16 cellular contexts compared by ENCODE assay signal in genomic region chr7:1692500-1693418, GRCh38. TPM values are rescaled to one million over a fixed set of nuclear protein-coding genes. Genes with fewer than 3 reads are reported as not detected.
DNase-seq lines count a peak whose midpoint lies in the region; ATAC-seq, FAIRE-seq and TF ChIP-seq lines count a peak whose summit lies in the region.
"Had no signal": no experiment of that assay in that cellular context is flagged by ENCODE, and none has a peak within 500 bp of the region (broad histone marks: within the 10 kb centered on the region; RNA-seq: fewer than 3 reads in every experiment).

No MANE protein-coding gene starts in this region.

- H3K4me3 ChIP-seq in SK-N-SH (ENCODE audit: low read depth in 2 of 2, low read length in 1 of 2), result no peak overlapping the region
- no peak overlapping the region for H3K4me3 ChIP-seq in HepG2 (replicated peaks in 1 of 3; ENCODE audit: insufficient read depth in 1 of 3, low read depth in 2 of 3, low read length in 3 of 3)
- H3K4me3 ChIP-seq: esophagus squamous epithelium, prostate gland, SJSA1 had no signal

- H3K4me1 Mint-ChIP-seq in activated CD8-positive, alpha-beta memory T cell treated with anti-CD3 and anti-CD28 coated beads, Interleukin-2, amount 10 ng/mL, durations not matched to agents 7 days and 5 days, result no peaks in the 10 kb centered on the region
- H3K4me1 Mint-ChIP-seq: CD14-positive monocyte had no signal

- CTCF ChIA-PET in SK-N-SH (lab: Yijun Ruan, JAX) (interaction anchor here (1.4 to 1.9 kb wide), 2 partner anchors 11 to 18 kb away, joined by 4 to 7 read pairs; no protein-coding TSS in a partner anchor), HepG2 (lab: Yijun Ruan, JAX; ENCODE audit: low intra/inter-chr PET ratio, low total read pairs) (no interaction called here)
- CTCF ChIA-PET in activated CD8-positive, alpha-beta memory T cell treated with anti-CD3 and anti-CD28 coated beads, Interleukin-2, amount 10 ng/mL, durations not matched to agents 7 days and 5 days (lab: Charles Lee), result no interaction called here

- intact Hi-C loops in HepG2 (cut with micrococcal nuclease; ENCODE audit: unreplicated experiment), result no loop called here

- H3K4me3 Mint-ChIP-seq in activated CD8-positive, alpha-beta memory T cell treated with anti-CD3 and anti-CD28 coated beads, Interleukin-2, amount 10 ng/mL, durations not matched to agents 7 days and 5 days, result no peak overlapping the region
- H3K4me3 Mint-ChIP-seq: CD14-positive monocyte had no signal

- no peaks in the 10 kb centered on the region for H3K79me2 ChIP-seq in SK-N-SH (ENCODE audit: insufficient read depth)
- no peaks in the 10 kb centered on the region for H3K79me2 ChIP-seq in HepG2 (ENCODE audit: insufficient read depth, low read length)

- H3K4me1 ChIP-seq in SK-N-SH (ENCODE audit: control insufficient read depth in 1 of 2, insufficient read depth in 2 of 2, low read depth in 1 of 2, low read length in 1 of 2), result peaks cover 0 to 30% of the 10 kb centered on the region in 2 experiments; a peak in 1 of 4 replicates
- H3K4me1 ChIP-seq in HepG2 (ENCODE audit: insufficient read depth, low read length), result no peaks in the 10 kb centered on the region
- H3K4me1 ChIP-seq: prostate gland, SJSA1 had no signal

- H3K9me3 ChIP-seq in SK-N-SH (no peaks in the 10 kb centered on the region), HepG2 (ENCODE audit: low read length) (no peaks in the 10 kb centered on the region)
- H3K9me3 ChIP-seq: esophagus squamous epithelium, prostate gland, SJSA1 had no signal

- H4K20me1 ChIP-seq in SK-N-SH (ENCODE audit: insufficient read depth) (no peaks in the 10 kb centered on the region), HepG2 (ENCODE audit: insufficient read depth, low read length) (no peaks in the 10 kb centered on the region)

- no peak overlapping the region for H3K27ac Mint-ChIP-seq in activated CD8-positive, alpha-beta memory T cell treated with anti-CD3 and anti-CD28 coated beads, Interleukin-2, amount 10 ng/mL, durations not matched to agents 7 days and 5 days

- peak; percentile 14 for DNase-seq in SK-N-SH
- peak; percentile 16 for DNase-seq in activated CD8-positive, alpha-beta memory T cell treated with anti-CD3 and anti-CD28 coated beads, Interleukin-2, amount 10 ng/mL, durations not matched to agents 7 days and 5 days
- no peak for DNase-seq in HepG2 (ENCODE audit: low spot score)
- no peak for DNase-seq in substantia nigra (lab: John Stamatoyannopoulos, UW)
- no peak for DNase-seq in HK-2 (ENCODE audit: unreplicated experiment)
- no peak for DNase-seq in activated CD4-positive, alpha-beta T cell treated with anti-CD3 and anti-CD28 coated beads for 48 hours
- DNase-seq: activated gamma-delta T cell treated with Interleukin-2 at 50 U/mL for 16 hours, esophagus squamous epithelium, Kasumi-1 had no signal

- no peak overlapping the region for H3K27ac ChIP-seq in SK-N-SH (ENCODE audit: low read depth in 2 of 2, low read length in 1 of 2)
- H3K27ac ChIP-seq in HepG2 (ENCODE audit: extremely low read length, insufficient read depth, low read length), result no peak overlapping the region
- H3K27ac ChIP-seq in substantia nigra (ENCODE audit: low read depth, low read length, poor library complexity, severe bottlenecking), result peak overlapping the region; percentile 64
- H3K27ac ChIP-seq: 22Rv1, esophagus squamous epithelium, prostate gland, SJSA1 had no signal

- FAIRE-seq in HepG2 (lab: Jason Lieb, UNC), result no peak

- H3K4me2 ChIP-seq in SK-N-SH (no peak overlapping the region), HepG2 (ENCODE audit: low read depth, low read length) (no peak overlapping the region)

- H2AFZ ChIP-seq in SK-N-SH (ENCODE audit: low read depth), result no peak overlapping the region
- H2AFZ ChIP-seq in HepG2 (ENCODE audit: low read length), result no peak overlapping the region

- H3K36me3 ChIP-seq in SK-N-SH (replicated peaks in 1 of 2; ENCODE audit: control insufficient read depth in 1 of 2, insufficient read depth in 2 of 2, low read length in 1 of 2), result no peaks in the 10 kb centered on the region
- H3K36me3 ChIP-seq in HepG2 (replicated peaks in 1 of 2; ENCODE audit: control insufficient read depth in 1 of 2, insufficient read depth in 2 of 2, low read length in 2 of 2), result no peaks in the 10 kb centered on the region
- H3K36me3 ChIP-seq: esophagus squamous epithelium, prostate gland, SJSA1 had no signal

- H3K27me3 ChIP-seq in SK-N-SH (ENCODE audit: insufficient read depth), result peaks cover 9% of the 10 kb centered on the region; the same call in 1 of the 2 replicates
- peaks cover 3 to 16% of the 10 kb centered on the region in 2 experiments; a peak in 2 of 5 replicates for H3K27me3 ChIP-seq in HepG2 (ENCODE audit: control insufficient read depth in 1 of 2, insufficient read depth in 2 of 2, low read length in 2 of 2)

- in situ Hi-C loops in HepG2 (cut with HindIII; ENCODE audit: extremely low pct_ligation_motif_present, low pct_unique_long_range_greater_than_20kb), result loop anchor here (10.0 kb wide), 1 partner anchor 58 kb away; no protein-coding TSS in a partner anchor

- H3K9me3 Mint-ChIP-seq in activated CD8-positive, alpha-beta memory T cell treated with anti-CD3 and anti-CD28 coated beads, Interleukin-2, amount 10 ng/mL, durations not matched to agents 7 days and 5 days (ENCODE audit: low read depth), result peaks cover 3% of the 10 kb centered on the region

- TF ChIP-seq RAD21 in SK-N-SH (IDR thresholded peaks at IDR 0.05; ENCODE audit: low read length) (no peak), HepG2 (CRISPR knock-in tag; IDR thresholded peaks at IDR 0.05) (no peak)

- H3K9me2 ChIP-seq in SK-N-SH, result no peaks in the 10 kb centered on the region

- TF ChIP-seq EP300 in SK-N-SH (IDR thresholded peaks at IDR 0.05; ENCODE audit: borderline replicate concordance in 1 of 2, low read depth in 1 of 2, low read length in 1 of 2) (no peak), HepG2 (IDR thresholded peaks at IDR 0.05; ENCODE audit: low read depth in 2 of 2, low read length in 2 of 2) (no peak), HepG2 (CRISPR knock-in tag; IDR thresholded peaks at IDR 0.05; ENCODE audit: borderline replicate concordance) (no peak)

- POLR2A ChIA-PET in SK-N-SH (lab: Yijun Ruan, JAX), result no interaction called here
- POLR2A ChIA-PET in HepG2 (lab: Yijun Ruan, JAX), result no interaction called here

- BruUV-seq in HepG2 (replicated peaks; lab: Mats Ljungman, UMichigan), result no TSS peak

- H3K27me3 Mint-ChIP-seq in activated CD8-positive, alpha-beta memory T cell treated with anti-CD3 and anti-CD28 coated beads, Interleukin-2, amount 10 ng/mL, durations not matched to agents 7 days and 5 days, result peaks cover 3% of the 10 kb centered on the region

- no peaks in the 10 kb centered on the region for H3F3A ChIP-seq in SK-N-SH (replicated peaks; ENCODE audit: insufficient read depth)

- no peak for TF ChIP-seq POLR2A in HepG2 (IDR thresholded peaks at IDR 0.05; ENCODE audit: insufficient read depth in 1 of 2, low read depth in 2 of 2, low read length in 2 of 2)

- TF ChIP-seq CTCF in SK-N-SH (IDR thresholded peaks at IDR 0.05), result no peak
- TF ChIP-seq CTCF in HepG2 (CRISPR knock-in tag; IDR thresholded peaks at IDR 0.05), result no peak

- WGBS in SK-N-SH (ENCODE audit: low lambda C conversion rate), result 64% methylated on average over 27 of the region's 27 CpGs
- 66% methylated on average over 21 of the region's 27 CpGs for WGBS in HepG2 (ENCODE audit: low lambda C conversion rate)

- ATAC-seq in SK-N-SH treated with all-trans-retinoic acid at 6 μM for 48 hours, result no peak
- no peak for ATAC-seq in activated CD8-positive, alpha-beta memory T cell treated with anti-CD3 and anti-CD28 coated beads, Interleukin-2, amount 10 ng/mL, durations not matched to agents 7 days and 5 days
- ATAC-seq in HepG2, result no peak
- ATAC-seq in HG02610 (IDR thresholded peaks at IDR 0.05; ENCODE audit: unreplicated experiment), result no peak

- H3K36me3 Mint-ChIP-seq in activated CD8-positive, alpha-beta memory T cell treated with anti-CD3 and anti-CD28 coated beads, Interleukin-2, amount 10 ng/mL, durations not matched to agents 7 days and 5 days, result no peaks in the 10 kb centered on the region
- H3K36me3 Mint-ChIP-seq: CD14-positive monocyte had no signal

- H3K9ac ChIP-seq in SK-N-SH (no peak overlapping the region), HepG2 (ENCODE audit: insufficient read depth, low read depth, low read length) (no peak overlapping the region)

TF ChIP-seq in SK-N-SH treated with all-trans-retinoic acid at 6 μM for 48 hours, 23 proteins besides CTCF, POLR2A, EP300 and RAD21 (continues in another document):
- TF ChIP-seq CSDC2 (CRISPR knock-in tag; IDR thresholded peaks at IDR 0.05), result no peak
- no peak for TF ChIP-seq PPARA (CRISPR knock-in tag; IDR thresholded peaks at IDR 0.05; ENCODE audit: borderline replicate concordance)

TF ChIP-seq in HepG2, 621 proteins besides CTCF, POLR2A, EP300 and RAD21 (continues in another document):
- no peak for TF ChIP-seq SETDB1 (CRISPR knock-in tag; IDR thresholded peaks at IDR 0.05; ENCODE audit: borderline replicate concordance)

RNA-seq across cellular contexts. Expression of gene ELFN1, which starts 22.7 kb away (rescaled TPM):
- polyA plus RNA-seq in SK-N-SH (2012; rRNA removed) (0.05 and 0.06 TPM in 2 replicates), HepG2 (2011; rRNA removed) (0.13 and 1.5 TPM in 2 replicates)
- 0.01 and 0.03 TPM in 2 replicates for polyA plus RNA-seq in SK-N-SH (2012; cell fraction: cytosol; rRNA removed)
- polyA plus RNA-seq in SK-N-SH (2012; cell fraction: nucleus; rRNA removed), result 0.01 and 0.05 TPM in 2 replicates
- not detected for total RNA-seq in activated CD8-positive, alpha-beta memory T cell treated with anti-CD3 and anti-CD28 coated beads, Interleukin-2, amount 10 ng/mL, durations not matched to agents 7 days and 5 days
- 0.13 and 0.18 TPM in 2 replicates for total RNA-seq in HepG2 (2016; rRNA removed; fragmentation: Illumina TruSeq; extraction: Trizol)
- total RNA-seq in HepG2 (2016; cell fraction: cytosol; rRNA removed; fragmentation: Illumina TruSeq; extraction: Trizol; ENCODE audit: low read depth), result 0.10 TPM in 1 of 2 replicates, not detected in the other
- total RNA-seq in HepG2 (2016; cell fraction: insoluble cytoplasmic fraction; rRNA removed; fragmentation: Illumina TruSeq; extraction: Trizol), result 0.21 and 0.28 TPM in 2 replicates
- 0.10 and 0.12 TPM in 2 replicates for total RNA-seq in HepG2 (2016; cell fraction: membrane; rRNA removed; fragmentation: Illumina TruSeq; extraction: Trizol)
- total RNA-seq in HepG2 (2016; cell fraction: nucleus; rRNA removed; fragmentation: Illumina TruSeq; extraction: Trizol), result 0.13 and 0.19 TPM in 2 replicates
- polyA plus RNA-seq in HepG2 (2011; cell fraction: cytosol; rRNA removed), result 0.32 and 1.0 TPM in 2 replicates
- 0.48 and 1.6 TPM in 2 replicates for polyA plus RNA-seq in HepG2 (2011; cell fraction: nucleus; rRNA removed)
- polyA plus RNA-seq in HepG2 (2012), result 0.28 and 1.0 TPM in 2 replicates
- polyA plus RNA-seq in HepG2 (2016; cell fraction: cytosol; fragmentation: Illumina TruSeq; extraction: Trizol; ENCODE audit: low read depth), result 0.03 and 0.05 TPM in 2 replicates
- polyA plus RNA-seq in HepG2 (2016; cell fraction: insoluble cytoplasmic fraction; fragmentation: Illumina TruSeq; extraction: Trizol; ENCODE audit: low read depth), result 0.22 and 0.29 TPM in 2 replicates
- polyA plus RNA-seq in HepG2 (2016; cell fraction: membrane; fragmentation: Illumina TruSeq; extraction: Trizol; ENCODE audit: low read depth), result 0.09 and 0.12 TPM in 2 replicates
- polyA plus RNA-seq in HepG2 (2016; cell fraction: nucleus; fragmentation: Illumina TruSeq; extraction: Trizol; ENCODE audit: insufficient read depth, low read depth), result 0.27 and 0.31 TPM in 2 replicates
- 0.21 and 0.50 TPM in 2 replicates for polyA minus RNA-seq in HepG2 (2011; rRNA and poly(A)+ RNA removed; ENCODE audit: low replicate concordance)
- 0.18 and 1.1 TPM in 2 replicates for polyA minus RNA-seq in HepG2 (2011; cell fraction: cytosol; rRNA and poly(A)+ RNA removed)
- polyA minus RNA-seq in HepG2 (2011; cell fraction: nucleus; rRNA and poly(A)+ RNA removed), result 0.13 and 0.50 TPM in 2 replicates
- total RNA-seq: myocyte, SJSA1 had no signal
- polyA plus RNA-seq: CD14-positive monocyte had no signal

Comparison
In these comparisons a context has a peak if more than half of its experiments do, and no peak if none do; other contexts are left out.
1. DNase-seq: peak in SK-N-SH (single experiment) and activated CD8-positive, alpha-beta memory T cell treated with anti-CD3 and anti-CD28 coated beads, Interleukin-2, amount 10 ng/mL, durations not matched to agents 7 days and 5 days (single experiment); none in HepG2 (single experiment), substantia nigra (0 of 49), HK-2 (single experiment) and activated CD4-positive, alpha-beta T cell treated with anti-CD3 and anti-CD28 coated beads for 48 hours (single experiment).